ENCODE assay signal across 14 cellular contexts in genomic region chr6:158825038-158825950, GRCh38. TPM values are rescaled to one million over a fixed set of nuclear protein-coding genes. Genes with fewer than 3 reads are reported as not detected.
DNase-seq lines count a peak whose midpoint lies in the region; ATAC-seq and TF ChIP-seq lines count a peak whose summit lies in the region.
"Had no signal": no experiment of that assay in that cellular context is flagged by ENCODE, and none has a peak within 500 bp of the region (broad histone marks: within the 10 kb centered on the region; RNA-seq: fewer than 3 reads in every experiment).

No MANE protein-coding gene starts in this region.

- TF ChIP-seq CTCF in fibroblast of villous mesenchyme (IDR thresholded peaks at IDR 0.05; ENCODE audit: insufficient read depth, low read depth, low read length) (no peak), mucosa of descending colon (IDR thresholded peaks at IDR 0.05) (no peak), testis (IDR thresholded peaks at IDR 0.05) (no peak)

- H3K27ac Mint-ChIP-seq in T-helper 17 cell: peak overlapping the region; percentile 86
- H3K27ac Mint-ChIP-seq: activated naive CD8-positive, alpha-beta T cell; natural killer cell had no signal

- H3K36me3 Mint-ChIP-seq in T-helper 17 cell (ENCODE audit: low read depth): no peaks in the 10 kb centered on the region
- H3K36me3 Mint-ChIP-seq: activated naive CD8-positive, alpha-beta T cell; natural killer cell had no signal

- no peaks in the 10 kb centered on the region for H3K27me3 Mint-ChIP-seq in T-helper 17 cell
- H3K27me3 Mint-ChIP-seq: activated naive CD8-positive, alpha-beta T cell; central memory CD8-positive, alpha-beta T cell had no signal

- H3K4me1 ChIP-seq in mucosa of descending colon (ENCODE audit: low read depth): no peaks in the 10 kb centered on the region
- peaks cover 10% of the 10 kb centered on the region for H3K4me1 ChIP-seq in testis

- WGBS in testis, 2 donors: 75 to 76% methylated on average over 13 of the region's 13 CpGs

- intact Hi-C loops in mucosa of descending colon (cut with DNase I, micrococcal nuclease): no loop called here
- intact Hi-C loops in testis (cut with DNase I; ENCODE audit: low total_unique reads): no loop called here

- peaks cover 12% of the 10 kb centered on the region for H3K4me1 Mint-ChIP-seq in T-helper 17 cell

- H3K36me3 ChIP-seq in mucosa of descending colon (ENCODE audit: low read depth): no peaks in the 10 kb centered on the region
- no peaks in the 10 kb centered on the region for H3K36me3 ChIP-seq in testis (ENCODE audit: low read depth, missing control alignments)
- H3K36me3 ChIP-seq: BLaER1 treated with 17β-estradiol and CSF1 and Interleukin-3, amounts not matched to agents 10 nM and 100 nM had no signal

- no peak for TF ChIP-seq POLR2A in testis (IDR thresholded peaks at IDR 0.05)

- no peak overlapping the region for H3K4me3 Mint-ChIP-seq in T-helper 17 cell
- H3K4me3 Mint-ChIP-seq: activated naive CD8-positive, alpha-beta T cell; central memory CD8-positive, alpha-beta T cell; natural killer cell had no signal

- DNase-seq in T-helper 17 cell: no peak
- peak; percentile 82 for DNase-seq in fibroblast of villous mesenchyme (ENCODE audit: low read depth)
- no peak for DNase-seq in mucosa of descending colon
- no peak for DNase-seq in testis
- DNase-seq in stimulated activated naive CD4-positive, alpha-beta T cell treated with Interleukin-2 at 50 U/mL for 16 hours (lab: John Stamatoyannopoulos, UW): no peak
- no peak for DNase-seq in COR-L47 (lab: John Stamatoyannopoulos, UW)
- DNase-seq: natural killer cell, NCI-H187 treated with DMSO at 0.1 percent for 48 hours, NCI-H510A, small intestine had no signal

- peak overlapping the region; percentile 39 to 64 for H3K27ac ChIP-seq in testis
- H3K27ac ChIP-seq: BLaER1 treated with 17β-estradiol and CSF1 and Interleukin-3, amounts not matched to agents 10 nM and 100 nM had no signal

- H3K27me3 ChIP-seq in testis: no peaks in the 10 kb centered on the region
- H3K27me3 ChIP-seq: BLaER1 treated with 17β-estradiol and CSF1 and Interleukin-3, amounts not matched to agents 10 nM and 100 nM had no signal

- H3K9me3 ChIP-seq in T-helper 17 cell (ENCODE audit: control insufficient read depth, low read length, poor library complexity, severe bottlenecking): no peaks in the 10 kb centered on the region
- H3K9me3 ChIP-seq in mucosa of descending colon: no peaks in the 10 kb centered on the region
- no peaks in the 10 kb centered on the region for H3K9me3 ChIP-seq in testis

- ATAC-seq in T-helper 17 cell: no peak
- ATAC-seq in mucosa of descending colon: peak; percentile 25
- ATAC-seq in HG03342 (IDR thresholded peaks at IDR 0.05; ENCODE audit: unreplicated experiment): no peak
- ATAC-seq: natural killer cell had no signal

- peak overlapping the region; percentile 7 for H3K4me3 ChIP-seq in fibroblast of villous mesenchyme (ENCODE audit: low read depth, low read length)
- no peak overlapping the region for H3K4me3 ChIP-seq in mucosa of descending colon
- H3K4me3 ChIP-seq in testis: no peak overlapping the region
- H3K4me3 ChIP-seq: BLaER1 treated with 17β-estradiol and CSF1 and Interleukin-3, amounts not matched to agents 10 nM and 100 nM had no signal

RNA-seq across cellular contexts. Expression of gene EZR, which starts 6.1 kb away (rescaled TPM):
- total RNA-seq in T-helper 17 cell (100 to 1,000 TPM; 341 to 361 TPM), fibroblast of villous mesenchyme (100 and 116 TPM in 2 replicates), mucosa of descending colon (100 to 1,000 TPM; 220 to 421 (median 334) TPM), testis (100 to 1,000 TPM; 164 to 199 TPM)
- 129 TPM for polyA plus RNA-seq in testis (ENCODE audit: insufficient read depth, low read depth, low replicate concordance)
